In the genomic region with DNA sequence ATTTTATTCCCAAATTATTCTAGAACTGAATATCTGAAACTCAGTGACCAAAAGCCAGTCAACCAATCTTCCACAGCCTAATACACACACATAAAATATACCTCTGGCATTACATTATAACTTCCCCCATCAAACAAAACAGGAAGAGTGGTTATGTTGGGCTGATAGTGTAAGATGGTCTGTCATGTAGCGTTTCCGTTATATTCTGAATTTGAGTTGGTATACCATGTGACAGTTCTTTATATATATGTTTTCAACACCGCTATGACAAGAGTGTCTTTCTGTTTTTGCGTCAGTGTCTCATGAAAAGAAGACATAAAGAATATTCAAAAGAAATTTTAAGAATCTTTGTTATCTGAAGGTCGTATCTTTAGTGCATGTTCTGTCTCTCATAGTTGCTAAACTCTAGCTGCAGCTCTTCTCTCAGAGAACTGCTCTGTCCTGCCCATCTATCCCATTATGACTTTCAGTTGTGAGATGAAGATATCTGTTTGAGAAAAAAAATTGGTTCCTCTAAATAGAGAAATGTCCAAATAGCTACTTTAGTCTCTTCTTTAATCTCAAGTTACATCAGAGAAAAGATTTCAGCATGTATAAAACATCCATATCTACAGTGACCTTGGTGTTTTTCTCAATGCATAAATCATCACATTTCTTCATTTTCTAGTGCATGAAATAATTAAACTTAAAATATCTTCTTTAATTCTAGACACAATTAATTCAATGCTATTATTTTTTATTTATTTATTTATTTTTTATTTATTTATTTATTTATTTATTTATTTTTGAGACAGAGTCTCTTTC, we compare ENCODE assay signal across 9 cellular contexts. TPM values are rescaled to one million over a fixed set of nuclear protein-coding genes. Genes with fewer than 3 reads are reported as not detected.
A peak's percentile ranks its signal among the peaks of the same experiment; 100 is the strongest.
DNase-seq lines count a peak whose midpoint lies in the region; ATAC-seq and TF ChIP-seq lines count a peak whose summit lies in the region.
"Had no signal": no experiment of that assay in that cellular context is flagged by ENCODE, and none has a peak within 500 bp of the region (broad histone marks: within the 10 kb centered on the region; RNA-seq: fewer than 3 reads in every experiment).

No MANE protein-coding gene starts in this region.

- H3K27me3 Mint-ChIP-seq in natural killer cell (ENCODE audit: low read depth in 2 of 2), result no peaks in the 10 kb centered on the region
- no peaks in the 10 kb centered on the region for H3K27me3 Mint-ChIP-seq in mesothelial cell of epicardium (ENCODE audit: low read depth)

- peak overlapping the region; percentile 84 for H3K27ac ChIP-seq in OCI-LY1 (ENCODE audit: low read depth, low read length, poor library complexity, severe bottlenecking)

- DNase-seq in SIG-M5 treated with dmso at 0.1 percent for 504 hours (lab: John Stamatoyannopoulos, UW; ENCODE audit: unreplicated experiment), result peak; percentile 26
- DNase-seq in SIG-M5 (lab: John Stamatoyannopoulos, UW), result no peak
- DNase-seq in natural killer cell, result no peak
- no peak for DNase-seq in mesothelial cell of epicardium (ENCODE audit: low spot score in 2 of 2, unreplicated experiment in 2 of 2)
- no peak for DNase-seq in D341Med (ENCODE audit: low spot score)
- no peak for DNase-seq in NCI-H2107 (lab: John Stamatoyannopoulos, UW)
- DNase-seq: NCI-H1092 treated with DMSO at 0.1 percent for 48 hours had no signal

- no peaks in the 10 kb centered on the region; the same call in 1 of the 2 replicates for H3K36me3 ChIP-seq in OCI-LY1 (ENCODE audit: insufficient read depth, low read length)

- peak overlapping the region; percentile 51 for H3K4me2 ChIP-seq in OCI-LY1 (ENCODE audit: low read length)

- H3K4me3 Mint-ChIP-seq in natural killer cell, result peak overlapping the region; percentile 86
- no peak overlapping the region for H3K4me3 Mint-ChIP-seq in mesothelial cell of epicardium

- ATAC-seq in HG02610 (IDR thresholded peaks at IDR 0.05; ENCODE audit: unreplicated experiment) (peak; percentile 87), natural killer cell (peak; percentile 88 to 98 (median 93))

- H3K9me3 ChIP-seq in OCI-LY1 (ENCODE audit: low read length), result no peaks in the 10 kb centered on the region

- peak overlapping the region; percentile 15; the same call in 1 of the 2 replicates for H3K9ac ChIP-seq in OCI-LY1 (ENCODE audit: low read length)

- H3K27ac Mint-ChIP-seq in natural killer cell (peak overlapping the region in 1 of 2 donors; percentile 96), mesothelial cell of epicardium (no peak overlapping the region)

- peaks cover 30% of the 10 kb centered on the region for H3K4me1 ChIP-seq in OCI-LY1 (ENCODE audit: insufficient read depth, low read length, severe bottlenecking)

- no peaks in the 10 kb centered on the region for H3K36me3 Mint-ChIP-seq in natural killer cell
- H3K36me3 Mint-ChIP-seq in mesothelial cell of epicardium, result peaks cover 12% of the 10 kb centered on the region

- no peaks in the 10 kb centered on the region for H4K20me1 ChIP-seq in OCI-LY1 (ENCODE audit: insufficient read depth, low read length)

- no peaks in the 10 kb centered on the region for H3K79me2 ChIP-seq in OCI-LY1 (ENCODE audit: insufficient read depth, low read length)

- H3K4me3 ChIP-seq in OCI-LY1 (ENCODE audit: low read depth, low read length, poor library complexity, severe bottlenecking), result peak overlapping the region; percentile 28

- no peaks in the 10 kb centered on the region for H3F3A ChIP-seq in OCI-LY1 (ENCODE audit: insufficient read depth, low read length)

- H3K4me1 Mint-ChIP-seq in natural killer cell (peaks cover 29 to 32% of the 10 kb centered on the region in 2 donors), mesothelial cell of epicardium (peaks cover 2% of the 10 kb centered on the region)

- H2AFZ ChIP-seq in OCI-LY1 (ENCODE audit: low read length), result no peak overlapping the region

- no peaks in the 10 kb centered on the region for H3K9me3 Mint-ChIP-seq in natural killer cell
- peaks cover 9% of the 10 kb centered on the region for H3K9me3 Mint-ChIP-seq in mesothelial cell of epicardium

- no peaks in the 10 kb centered on the region for H3K27me3 ChIP-seq in OCI-LY1 (ENCODE audit: insufficient read depth, low read length)

- intact Hi-C loops in natural killer cell (cut with micrococcal nuclease), result loop anchor here (1.0 to 5.0 kb wide), 4 partner anchors 25 to 54 kb away; partner anchors contain the start of gene PSME4

- H3K9me2 ChIP-seq in OCI-LY1 (ENCODE audit: low read depth, low read length), result no peaks in the 10 kb centered on the region

- TF ChIP-seq CTCF in OCI-LY1 (IDR thresholded peaks at IDR 0.05; ENCODE audit: low read length) (no peak), natural killer cell (IDR thresholded peaks at IDR 0.05) (no peak), mesothelial cell of epicardium (IDR thresholded peaks at IDR 0.05; ENCODE audit: unreplicated experiment) (no peak)

RNA-seq across cellular contexts. Expression of gene PSME4, which starts 24.1 kb away (rescaled TPM):
- total RNA-seq in natural killer cell (100 to 1,000 TPM; 140 to 149 (median 141) TPM), mesothelial cell of epicardium (62.2 to 68.3 TPM (median 65.4 TPM) in 3 replicates)
